In genomic region chr3:139343895-139344856, GRCh38 we compare ENCODE assay signal across 8 cellular contexts. TPM values are rescaled to one million over a fixed set of nuclear protein-coding genes. Genes with fewer than 3 reads are reported as not detected.
A peak's percentile ranks its signal among the peaks of the same experiment; 100 is the strongest.
DNase-seq lines count a peak whose midpoint lies in the region; ATAC-seq, FAIRE-seq and TF ChIP-seq lines count a peak whose summit lies in the region.

Gene MRPS22 (plus strand): TSS chr3:139344020. CDS start chr3:139344027, 7 bp downstream.

- peaks cover 25% of the 10 kb centered on the region for H3K79me2 ChIP-seq in OCI-LY7 (ENCODE audit: insufficient read depth, low read depth, low read length)

- H3K4me3 ChIP-seq in OCI-LY7 (ENCODE audit: low read depth, low read length, poor library complexity, severe bottlenecking) (peak within 1 kb of the TSS; percentile 98), mucosa of descending colon (peak within 1 kb of the TSS; percentile 90)

- peak; percentile 96 for ATAC-seq in GM21526 (IDR thresholded peaks at IDR 0.05; ENCODE audit: low FRiP score, unreplicated experiment)
- peak; percentile 98 for ATAC-seq in mucosa of descending colon

- CTCF ChIA-PET in OCI-LY7 (lab: Charles Lee; ENCODE audit: unreplicated experiment), result interaction anchor here (1.1 to 1.5 kb wide), 2 partner anchors 10 to 12 kb away, joined by 4 to 8 read pairs; no protein-coding TSS in a partner anchor

- H3K4me1 ChIP-seq in OCI-LY7 (ENCODE audit: insufficient read depth, low read length, poor library complexity, severe bottlenecking) (peaks cover 13% of the 10 kb centered on the region), mucosa of descending colon (ENCODE audit: low read depth) (peaks cover 12% of the 10 kb centered on the region)

- intact Hi-C loops in OCI-LY7 (cut with micrococcal nuclease; ENCODE audit: unreplicated experiment) (loop anchor here (2.0 to 10.0 kb wide), 2 partner anchors 45 to 1169 kb away; partner anchors contain the start of genes COPB2 and DBR1), mucosa of descending colon (cut with DNase I, micrococcal nuclease) (no loop called here)

- POLR2A ChIA-PET in OCI-LY7 (lab: Charles Lee), result interaction anchor here (1.0 to 1.2 kb wide), 3 partner anchors 10 to 46 kb away, joined by 3 to 5 read pairs (median 5); no protein-coding TSS in a partner anchor

- peaks cover 12% of the 10 kb centered on the region for H4K20me1 ChIP-seq in OCI-LY7 (ENCODE audit: insufficient read depth, low read length)

- H3K9me2 ChIP-seq in OCI-LY7 (ENCODE audit: insufficient read depth, low read length), result no peaks in the 10 kb centered on the region

- BruUV-seq in OCI-LY7 (replicated peaks; lab: Mats Ljungman, UMichigan), result no TSS peak

- peak within 1 kb of the TSS; percentile 99 for H3K4me2 ChIP-seq in OCI-LY7 (ENCODE audit: low read length)

- no peaks in the 10 kb centered on the region; the same call in 1 of the 2 replicates for H3K9me3 ChIP-seq in OCI-LY7 (ENCODE audit: low read length)
- no peaks in the 10 kb centered on the region for H3K9me3 ChIP-seq in mucosa of descending colon

- peaks cover 33% of the 10 kb centered on the region for H3K36me3 ChIP-seq in OCI-LY7 (ENCODE audit: insufficient read depth, low read length)
- no peaks in the 10 kb centered on the region for H3K36me3 ChIP-seq in mucosa of descending colon (ENCODE audit: low read depth)

- DNase-seq in D721Med (ENCODE audit: insufficient read length, low spot score) (peak; percentile 74), HuH-7.5 (ENCODE audit: low spot score) (peak; percentile 46), OCI-LY7 (ENCODE audit: low spot score) (peak; percentile 89), activated T-cell treated with anti-CD3 and anti-CD28 coated beads for 1 hour (ENCODE audit: low read depth) (peak; percentile 68), epithelial cell of prostate (ENCODE audit: low read depth, low spot score) (peak; percentile 75), mucosa of descending colon (peak; percentile 81 to 89 (median 85))
- peak; percentile 71 for DNase-seq in stimulated activated CD8-positive, alpha-beta memory T cell treated with anti-CD3 and anti-CD28 coated beads, Interleukin-4, amount 100 ng/mL, for 24 hours (ENCODE audit: low read depth)

- TF ChIP-seq CTCF in D721Med (IDR thresholded peaks at IDR 0.05; ENCODE audit: insufficient read depth, missing control alignments), result no peak
- TF ChIP-seq CTCF in OCI-LY7 (conservative IDR thresholded peaks at IDR 0.05; ENCODE audit: low read length), result no peak
- TF ChIP-seq CTCF in mucosa of descending colon (IDR thresholded peaks at IDR 0.05), result no peak

- FAIRE-seq in D721Med (lab: Jason Lieb, UNC), result no peak

- H3K27ac ChIP-seq in OCI-LY7 (ENCODE audit: low read depth, low read length, poor library complexity, severe bottlenecking) (peak within 1 kb of the TSS; percentile 66), epithelial cell of prostate (peak within 1 kb of the TSS; percentile 81)

- H2AFZ ChIP-seq in OCI-LY7 (ENCODE audit: low read length), result peak within 1 kb of the TSS; percentile 94

RNA-seq across cellular contexts. Expression of gene MRPS22, which starts in this region (rescaled TPM):
- total RNA-seq in OCI-LY7 (2014; rRNA removed; shearing (Covaris generic)), result 54.9 and 71.1 TPM in 2 replicates
- total RNA-seq in OCI-LY7 (2022) (52.3 and 61.4 TPM in 2 replicates), mucosa of descending colon (10 to 100 TPM; 39.4 to 52.0 (median 46.4) TPM)

Comparison
In these comparisons a context has a peak if more than half of its experiments do, and no peak if none do; other contexts are left out.
1. Peak in every context shown above with its lines: DNase-seq, ATAC-seq, H3K4me3 ChIP-seq and H3K27ac ChIP-seq.